35 cellular contexts compared by ENCODE assay signal in the genomic region with DNA sequence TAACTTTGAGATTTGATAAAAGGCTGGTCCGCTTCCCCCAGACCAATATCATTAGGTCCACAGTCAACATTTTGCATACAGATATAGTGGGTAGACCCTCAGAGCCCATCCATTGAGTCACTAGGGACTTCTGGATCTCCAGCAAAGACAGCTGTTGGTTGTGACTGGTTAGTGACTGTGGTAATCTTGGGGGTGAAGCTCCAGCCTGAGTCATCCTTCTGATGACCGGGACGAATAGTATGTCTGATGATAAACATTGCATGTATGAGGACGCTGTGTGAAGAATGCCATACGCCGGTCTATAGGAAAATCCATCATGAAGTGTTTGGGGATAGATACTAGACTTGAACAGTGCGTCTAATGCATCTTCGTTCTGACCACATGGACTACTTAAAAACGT.
DNase-seq lines count a peak whose midpoint lies in the region; FAIRE-seq and TF ChIP-seq lines count a peak whose summit lies in the region.
"Had no signal": no experiment of that assay in that cellular context is flagged by ENCODE, and none has a peak within 500 bp of the region (broad histone marks: within the 10 kb centered on the region; RNA-seq: fewer than 3 reads in every experiment).

No MANE protein-coding gene starts in this region.

- H3K9me3 ChIP-seq in astrocyte (ENCODE audit: insufficient read depth, low read depth, low read length), result no peaks in the 10 kb centered on the region
- H3K9me3 ChIP-seq: ascending aorta, esophagus muscularis mucosa, MG63, SJCRH30, uterus had no signal

- no peaks in the 10 kb centered on the region for H4K20me1 ChIP-seq in astrocyte (ENCODE audit: insufficient read depth, low read length)

- H3K4me1 Mint-ChIP-seq in HFFc6 (ENCODE audit: low read depth), result peaks cover 28% of the 10 kb centered on the region
- peaks cover 12% of the 10 kb centered on the region for H3K4me1 Mint-ChIP-seq in astrocyte (ENCODE audit: low read depth, unreplicated experiment)
- H3K4me1 Mint-ChIP-seq: GM23338, immature natural killer cell, memory B cell had no signal

- H3K27me3 Mint-ChIP-seq in HFFc6 (ENCODE audit: insufficient read depth) (no peaks in the 10 kb centered on the region; the same call in none of the 2 replicates), astrocyte (ENCODE audit: low read depth, unreplicated experiment) (peaks cover 11% of the 10 kb centered on the region)
- H3K27me3 Mint-ChIP-seq: memory B cell had no signal

- no peaks in the 10 kb centered on the region for H3K27me3 ChIP-seq in astrocyte (ENCODE audit: insufficient read depth, low read length)
- H3K27me3 ChIP-seq: ascending aorta, MG63, uterus had no signal

- H3K27ac ChIP-seq in astrocyte (ENCODE audit: low read depth, low read length), result no peak overlapping the region
- H3K27ac ChIP-seq: ascending aorta, esophagus muscularis mucosa, parathyroid adenoma, SJCRH30, uterus, WERI-Rb-1 had no signal

- no peak overlapping the region for H3K9ac ChIP-seq in astrocyte (ENCODE audit: low read length)
- H3K9ac ChIP-seq: parathyroid adenoma had no signal

- H3K4me3 Mint-ChIP-seq in HFFc6 (no peak overlapping the region), astrocyte (ENCODE audit: unreplicated experiment) (no peak overlapping the region)
- H3K4me3 Mint-ChIP-seq: GM23338, immature natural killer cell, memory B cell had no signal

- H2AFZ ChIP-seq in astrocyte (ENCODE audit: low read depth, low read length), result no peak overlapping the region
- H2AFZ ChIP-seq: GM23338, parathyroid adenoma had no signal

- H3K4me2 ChIP-seq in astrocyte (ENCODE audit: low read length), result no peak overlapping the region
- H3K4me2 ChIP-seq: GM23338 had no signal

- TF ChIP-seq CTCF in HFFc6 (IDR thresholded peaks at IDR 0.05) (no peak), astrocyte (IDR thresholded peaks at IDR 0.05; ENCODE audit: insufficient read depth, low read depth, low read length) (no peak)

- DNase-seq in AG08396 (ENCODE audit: low spot score), result peak; percentile 74
- DNase-seq in HFFc6, result peak; percentile 78
- DNase-seq in astrocyte (ENCODE audit: low read depth), result no peak
- peak; percentile 2 for DNase-seq in iris pigment epithelial cell (ENCODE audit: low read depth)
- no peak for DNase-seq in C1 segment of cervical spinal cord (lab: John Stamatoyannopoulos, UW)
- no peak for DNase-seq in T-helper 1 cell
- no peak for DNase-seq in NOMO-1 (lab: John Stamatoyannopoulos, UW; ENCODE audit: unreplicated experiment in 2 of 2)
- DNase-seq in effector CD8-positive, alpha-beta T cell (lab: John Stamatoyannopoulos, UW), result no peak
- DNase-seq: activated CD4-positive, alpha-beta T cell treated with anti-CD3 and anti-CD28 coated beads for 48 hours; activated CD8-positive, alpha-beta memory T cell treated with anti-CD3 and anti-CD28 coated beads for 24 hours; activated T-cell treated with anti-CD3 and anti-CD28 coated beads for 4 hours; cortex of kidney; hypothalamus; immature natural killer cell; MG63; NCI-H1105; NCI-H187; NCI-H2171; NCI-H510A; retina; SJCRH30; stimulated activated CD4-positive, alpha-beta T cell treated with anti-CD3 and anti-CD28 coated beads, Interleukin-1b, Interleukin-23, amount 100 ng/mL, for 48 hours; stimulated activated naive CD8-positive, alpha-beta T cell treated with anti-CD3 and anti-CD28 coated beads, Interleukin-15, Interleukin-2, amounts not matched to agents 100 U/mL and 50 U/mL, for 24 hours; T1000; uterus; WERI-Rb-1 had no signal

- H3K79me2 ChIP-seq in astrocyte (ENCODE audit: insufficient read depth, low read length), result no peaks in the 10 kb centered on the region
- H3K79me2 ChIP-seq: parathyroid adenoma had no signal

- H3K4me1 ChIP-seq in astrocyte (ENCODE audit: insufficient read depth, low read length), result no peaks in the 10 kb centered on the region
- H3K4me1 ChIP-seq: ascending aorta, esophagus muscularis mucosa, parathyroid adenoma, SJCRH30, uterus had no signal

- H3K9me3 Mint-ChIP-seq in HFFc6 (no peaks in the 10 kb centered on the region), astrocyte (ENCODE audit: unreplicated experiment) (peaks cover 4% of the 10 kb centered on the region)
- H3K9me3 Mint-ChIP-seq: GM23338, immature natural killer cell had no signal

- H3K36me3 ChIP-seq in astrocyte (ENCODE audit: insufficient read depth, low read length), result no peaks in the 10 kb centered on the region
- H3K36me3 ChIP-seq: ascending aorta, esophagus muscularis mucosa, MG63, SJCRH30, uterus, WERI-Rb-1 had no signal

- H3K27ac Mint-ChIP-seq in HFFc6 (no peak overlapping the region), astrocyte (ENCODE audit: unreplicated experiment) (no peak overlapping the region)
- H3K27ac Mint-ChIP-seq: activated naive CD4-positive, alpha-beta T cell treated with anti-CD3 and anti-CD28 coated beads, Interleukin-2, amount 50 U/mL, for 72 hours; GM23338; immature natural killer cell; memory B cell had no signal

- no peak overlapping the region for H3K4me3 ChIP-seq in astrocyte (ENCODE audit: insufficient read depth, low read depth, low read length)
- H3K4me3 ChIP-seq: ascending aorta, esophagus muscularis mucosa, GM23338, K562, MG63, SJCRH30, uterus had no signal

- H3K36me3 Mint-ChIP-seq in HFFc6 (ENCODE audit: low read depth) (no peaks in the 10 kb centered on the region), astrocyte (ENCODE audit: low read depth, unreplicated experiment) (no peaks in the 10 kb centered on the region)
- H3K36me3 Mint-ChIP-seq: activated naive CD4-positive, alpha-beta T cell treated with anti-CD3 and anti-CD28 coated beads, Interleukin-2, amount 50 U/mL, for 72 hours; immature natural killer cell; memory B cell had no signal

- peak; percentile 62 for FAIRE-seq in astrocyte (lab: Jason Lieb, UNC)
- FAIRE-seq: G401.6, HTR-8/SVneo, K562 had no signal

Comparison
In these comparisons a context has a peak if more than half of its experiments do, and no peak if none do; other contexts are left out.
1. DNase-seq: peak in AG08396 (single experiment), HFFc6 (single experiment) and iris pigment epithelial cell (single experiment); none in astrocyte (single experiment), C1 segment of cervical spinal cord (0 of 14), T-helper 1 cell (0 of 5), NOMO-1 (0 of 2) and effector CD8-positive, alpha-beta T cell (single experiment).